14 cellular contexts compared by ENCODE assay signal in genomic region chr16:69477546-69477945, GRCh38. TPM values are rescaled to one million over a fixed set of nuclear protein-coding genes. Genes with fewer than 3 reads are reported as not detected.
A peak's percentile ranks its signal among the peaks of the same experiment; 100 is the strongest.
DNase-seq lines count a peak whose midpoint lies in the region; ATAC-seq and TF ChIP-seq lines count a peak whose summit lies in the region.
"Had no signal": no experiment of that assay in that cellular context is flagged by ENCODE, and none has a peak within 500 bp of the region (broad histone marks: within the 10 kb centered on the region; RNA-seq: fewer than 3 reads in every experiment).

No MANE protein-coding gene starts in this region.

- in situ Hi-C loops in GM13976 (cut with MboI; ENCODE audit: low sequenced_read_pairs, unreplicated experiment): no loop called here

- ATAC-seq in HG03196 (IDR thresholded peaks at IDR 0.05; ENCODE audit: unreplicated experiment): no peak
- ATAC-seq: natural killer cell had no signal

- H3K4me3 ChIP-seq in adipocyte (ENCODE audit: low read length): peak overlapping the region; percentile 7

- no peak overlapping the region for H3K9ac ChIP-seq in adipocyte (ENCODE audit: low read length)

- CTCF ChIA-PET in GM10248 (lab: Yijun Ruan, JAX): interaction anchor here (1.0 to 1.9 kb wide), 7 partner anchors 9 to 60 kb away, joined by 3 to 5 read pairs (median 3); no protein-coding TSS in a partner anchor

- no peak for TF ChIP-seq CTCF in GM10248 (IDR thresholded peaks at IDR 0.05; ENCODE audit: control extremely low read depth, extremely low read depth, low read depth, missing control alignments)
- no peak for TF ChIP-seq CTCF in GM13976 (IDR thresholded peaks at IDR 0.05; ENCODE audit: borderline replicate concordance, control extremely low read depth, extremely low read depth, insufficient read depth, missing control alignments)

- H3K27me3 ChIP-seq in adipocyte (replicated peaks; ENCODE audit: control insufficient read depth, insufficient read depth, low read length): no peaks in the 10 kb centered on the region

- H3K36me3 ChIP-seq in adipocyte (ENCODE audit: control insufficient read depth, insufficient read depth, low read length, severe bottlenecking): no peaks in the 10 kb centered on the region

- DNase-seq in CD1c-positive myeloid dendritic cell (ENCODE audit: extremely low spot score) (peak; percentile 66), MV-4-11 (lab: John Stamatoyannopoulos, UW) (peak; percentile 63), adipocyte (ENCODE audit: low read depth) (peak; percentile 22), lung microvascular endothelial cell (ENCODE audit: low read depth in 2 of 2) (peak; percentile 41 to 71), HuH-7.5 (ENCODE audit: low spot score) (no peak), GM10248 (ENCODE audit: extremely low spot score) (no peak), GM13976 (ENCODE audit: low spot score) (no peak)
- DNase-seq: activated T-cell treated with anti-CD3 and anti-CD28 coated beads, Interleukin-2, amount 50 U/mL, for 24 hours; effector memory CD4-positive, alpha-beta T cell; glutamatergic neuron; natural killer cell; NCI-H1694; NCI-H524 had no signal

- no peaks in the 10 kb centered on the region for H3K9me3 ChIP-seq in adipocyte (ENCODE audit: control insufficient read depth, low read length)

- H3K4me1 ChIP-seq in adipocyte (ENCODE audit: control insufficient read depth, insufficient read depth, low read length): peaks cover 26% of the 10 kb centered on the region

- POLR2A ChIA-PET in GM10248 (lab: Yijun Ruan, JAX): no interaction called here

RNA-seq across cellular contexts. Expression of gene CYB5B, which starts 53.1 kb away (rescaled TPM):
- total RNA-seq in lung microvascular endothelial cell: 48.2 and 52.8 TPM in 2 replicates

Comparison
In these comparisons a context has a peak if more than half of its experiments do, and no peak if none do; other contexts are left out.
1. DNase-seq: peak in CD1c-positive myeloid dendritic cell (single experiment), MV-4-11 (single experiment), adipocyte (single experiment) and lung microvascular endothelial cell (2 of 2); none in HuH-7.5 (single experiment), GM10248 (single experiment) and GM13976 (single experiment).